Comparison of ENCODE assay signal across 1 cellular context in the genomic region with DNA sequence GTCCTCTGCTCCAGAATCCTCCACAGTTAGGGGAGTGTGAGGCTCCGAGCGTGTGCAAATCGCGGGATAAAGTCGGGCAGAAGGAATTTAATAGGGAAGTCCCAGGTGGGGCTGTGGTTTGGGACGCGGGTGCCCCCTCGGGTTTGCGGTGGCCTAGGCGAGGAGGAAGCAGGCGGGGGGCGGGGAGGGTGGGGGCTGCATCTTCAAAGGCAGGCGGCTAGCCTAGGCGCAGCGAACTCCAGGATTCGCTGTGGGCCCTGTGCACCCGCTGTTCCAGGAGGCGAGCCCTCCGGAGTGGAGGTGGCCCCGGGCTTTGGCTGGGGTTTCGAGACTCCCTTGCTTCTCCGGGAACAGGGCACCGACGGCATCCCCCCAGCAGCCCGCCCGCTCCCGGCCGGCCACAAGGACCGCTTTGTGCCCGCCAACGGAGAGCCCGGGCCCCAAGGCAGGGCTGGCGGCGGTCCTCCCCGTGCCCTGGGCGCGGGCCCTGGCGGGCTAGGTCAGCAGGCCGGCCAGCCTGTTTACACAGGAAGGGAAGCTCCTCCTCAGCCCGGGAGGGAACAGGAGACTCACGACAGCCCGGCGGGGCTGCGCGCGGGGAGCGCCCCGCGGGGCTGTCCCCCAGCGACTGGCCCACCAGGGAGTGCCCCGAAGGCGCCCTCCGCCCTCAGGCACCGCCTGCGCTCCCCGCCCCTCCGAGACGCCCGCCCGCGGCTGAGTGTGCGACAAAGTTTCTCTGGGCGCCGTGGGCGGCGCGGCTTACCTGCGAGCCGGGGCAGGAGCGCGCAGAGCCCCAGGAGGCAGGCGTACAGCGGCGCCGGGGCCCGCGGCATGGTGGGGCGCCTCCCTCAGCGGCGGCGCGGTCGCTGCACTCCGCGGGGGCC.
A peak's percentile ranks its signal among the peaks of the same experiment; 100 is the strongest.
TF ChIP-seq lines count a peak whose summit lies in the region.

No MANE protein-coding gene starts in this region.

TF ChIP-seq in K562, 482 proteins besides CTCF, POLR2A, EP300 and RAD21 (continued from another document and continues in another):
- TF ChIP-seq, protein P1, sequence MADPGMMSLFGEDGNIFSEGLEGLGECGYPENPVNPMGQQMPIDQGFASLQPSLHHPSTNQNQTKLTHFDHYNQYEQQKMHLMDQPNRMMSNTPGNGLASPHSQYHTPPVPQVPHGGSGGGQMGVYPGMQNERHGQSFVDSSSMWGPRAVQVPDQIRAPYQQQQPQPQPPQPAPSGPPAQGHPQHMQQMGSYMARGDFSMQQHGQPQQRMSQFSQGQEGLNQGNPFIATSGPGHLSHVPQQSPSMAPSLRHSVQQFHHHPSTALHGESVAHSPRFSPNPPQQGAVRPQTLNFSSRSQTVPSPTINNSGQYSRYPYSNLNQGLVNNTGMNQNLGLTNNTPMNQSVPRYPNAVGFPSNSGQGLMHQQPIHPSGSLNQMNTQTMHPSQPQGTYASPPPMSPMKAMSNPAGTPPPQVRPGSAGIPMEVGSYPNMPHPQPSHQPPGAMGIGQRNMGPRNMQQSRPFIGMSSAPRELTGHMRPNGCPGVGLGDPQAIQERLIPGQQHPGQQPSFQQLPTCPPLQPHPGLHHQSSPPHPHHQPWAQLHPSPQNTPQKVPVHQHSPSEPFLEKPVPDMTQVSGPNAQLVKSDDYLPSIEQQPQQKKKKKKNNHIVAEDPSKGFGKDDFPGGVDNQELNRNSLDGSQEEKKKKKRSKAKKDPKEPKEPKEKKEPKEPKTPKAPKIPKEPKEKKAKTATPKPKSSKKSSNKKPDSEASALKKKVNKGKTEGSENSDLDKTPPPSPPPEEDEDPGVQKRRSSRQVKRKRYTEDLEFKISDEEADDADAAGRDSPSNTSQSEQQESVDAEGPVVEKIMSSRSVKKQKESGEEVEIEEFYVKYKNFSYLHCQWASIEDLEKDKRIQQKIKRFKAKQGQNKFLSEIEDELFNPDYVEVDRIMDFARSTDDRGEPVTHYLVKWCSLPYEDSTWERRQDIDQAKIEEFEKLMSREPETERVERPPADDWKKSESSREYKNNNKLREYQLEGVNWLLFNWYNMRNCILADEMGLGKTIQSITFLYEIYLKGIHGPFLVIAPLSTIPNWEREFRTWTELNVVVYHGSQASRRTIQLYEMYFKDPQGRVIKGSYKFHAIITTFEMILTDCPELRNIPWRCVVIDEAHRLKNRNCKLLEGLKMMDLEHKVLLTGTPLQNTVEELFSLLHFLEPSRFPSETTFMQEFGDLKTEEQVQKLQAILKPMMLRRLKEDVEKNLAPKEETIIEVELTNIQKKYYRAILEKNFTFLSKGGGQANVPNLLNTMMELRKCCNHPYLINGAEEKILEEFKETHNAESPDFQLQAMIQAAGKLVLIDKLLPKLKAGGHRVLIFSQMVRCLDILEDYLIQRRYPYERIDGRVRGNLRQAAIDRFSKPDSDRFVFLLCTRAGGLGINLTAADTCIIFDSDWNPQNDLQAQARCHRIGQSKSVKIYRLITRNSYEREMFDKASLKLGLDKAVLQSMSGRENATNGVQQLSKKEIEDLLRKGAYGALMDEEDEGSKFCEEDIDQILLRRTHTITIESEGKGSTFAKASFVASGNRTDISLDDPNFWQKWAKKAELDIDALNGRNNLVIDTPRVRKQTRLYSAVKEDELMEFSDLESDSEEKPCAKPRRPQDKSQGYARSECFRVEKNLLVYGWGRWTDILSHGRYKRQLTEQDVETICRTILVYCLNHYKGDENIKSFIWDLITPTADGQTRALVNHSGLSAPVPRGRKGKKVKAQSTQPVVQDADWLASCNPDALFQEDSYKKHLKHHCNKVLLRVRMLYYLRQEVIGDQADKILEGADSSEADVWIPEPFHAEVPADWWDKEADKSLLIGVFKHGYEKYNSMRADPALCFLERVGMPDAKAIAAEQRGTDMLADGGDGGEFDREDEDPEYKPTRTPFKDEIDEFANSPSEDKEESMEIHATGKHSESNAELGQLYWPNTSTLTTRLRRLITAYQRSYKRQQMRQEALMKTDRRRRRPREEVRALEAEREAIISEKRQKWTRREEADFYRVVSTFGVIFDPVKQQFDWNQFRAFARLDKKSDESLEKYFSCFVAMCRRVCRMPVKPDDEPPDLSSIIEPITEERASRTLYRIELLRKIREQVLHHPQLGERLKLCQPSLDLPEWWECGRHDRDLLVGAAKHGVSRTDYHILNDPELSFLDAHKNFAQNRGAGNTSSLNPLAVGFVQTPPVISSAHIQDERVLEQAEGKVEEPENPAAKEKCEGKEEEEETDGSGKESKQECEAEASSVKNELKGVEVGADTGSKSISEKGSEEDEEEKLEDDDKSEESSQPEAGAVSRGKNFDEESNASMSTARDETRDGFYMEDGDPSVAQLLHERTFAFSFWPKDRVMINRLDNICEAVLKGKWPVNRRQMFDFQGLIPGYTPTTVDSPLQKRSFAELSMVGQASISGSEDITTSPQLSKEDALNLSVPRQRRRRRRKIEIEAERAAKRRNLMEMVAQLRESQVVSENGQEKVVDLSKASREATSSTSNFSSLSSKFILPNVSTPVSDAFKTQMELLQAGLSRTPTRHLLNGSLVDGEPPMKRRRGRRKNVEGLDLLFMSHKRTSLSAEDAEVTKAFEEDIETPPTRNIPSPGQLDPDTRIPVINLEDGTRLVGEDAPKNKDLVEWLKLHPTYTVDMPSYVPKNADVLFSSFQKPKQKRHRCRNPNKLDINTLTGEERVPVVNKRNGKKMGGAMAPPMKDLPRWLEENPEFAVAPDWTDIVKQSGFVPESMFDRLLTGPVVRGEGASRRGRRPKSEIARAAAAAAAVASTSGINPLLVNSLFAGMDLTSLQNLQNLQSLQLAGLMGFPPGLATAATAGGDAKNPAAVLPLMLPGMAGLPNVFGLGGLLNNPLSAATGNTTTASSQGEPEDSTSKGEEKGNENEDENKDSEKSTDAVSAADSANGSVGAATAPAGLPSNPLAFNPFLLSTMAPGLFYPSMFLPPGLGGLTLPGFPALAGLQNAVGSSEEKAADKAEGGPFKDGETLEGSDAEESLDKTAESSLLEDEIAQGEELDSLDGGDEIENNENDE (IDR thresholded peaks at IDR 0.05; ENCODE audit: low read depth, low read length) = no peak
- TF ChIP-seq SIN3A (IDR thresholded peaks at IDR 0.05; ENCODE audit: borderline replicate concordance in 2 of 2, control insufficient read depth in 1 of 2, low read depth in 2 of 2, low read length in 2 of 2) (no peak), SMARCC2 (IDR thresholded peaks at IDR 0.05; ENCODE audit: low read depth) (no peak), FOXJ2 (tag; IDR thresholded peaks at IDR 0.05) (no peak), MCM2 (IDR thresholded peaks at IDR 0.05; ENCODE audit: low read depth) (no peak), SAFB2 (IDR thresholded peaks at IDR 0.05; ENCODE audit: borderline replicate concordance, low read depth, low read length, severe bottlenecking) (no peak), ETV1 (tag; conservative IDR thresholded peaks at IDR 0.05; ENCODE audit: low read depth) (no peak), TCF7L2 (IDR thresholded peaks at IDR 0.05; ENCODE audit: low read depth, low read length) (no peak), GTF2E2 (tag; IDR thresholded peaks at IDR 0.05) (no peak), HMG20B (CRISPR knock-in tag; IDR thresholded peaks at IDR 0.05) (no peak), HNRNPH1 (optimal IDR thresholded peaks at IDR 0.05; ENCODE audit: low read depth, low read length) (peak; percentile 4), HEY1 (CRISPR knock-in tag; IDR thresholded peaks at IDR 0.05; ENCODE audit: borderline replicate concordance) (no peak), ZNF239 (CRISPR knock-in tag; IDR thresholded peaks at IDR 0.05) (no peak), ATF7 (IDR thresholded peaks at IDR 0.05) (no peak), TBP (optimal IDR thresholded peaks at IDR 0.05; ENCODE audit: low read depth, low read length) (no peak), JUND (IDR thresholded peaks at IDR 0.05; ENCODE audit: borderline replicate concordance, low read depth, low read length) (no peak), JUND (tag; IDR thresholded peaks at IDR 0.05; ENCODE audit: borderline replicate concordance, low read depth, low read length) (no peak), POLR3G (IDR thresholded peaks at IDR 0.05; ENCODE audit: extremely low read depth, insufficient read length, insufficient replicate concordance) (no peak), SAFB (IDR thresholded peaks at IDR 0.05; ENCODE audit: borderline replicate concordance, low read depth, low read length) (0 out of 2 replicates have a peak, but pooled peaks have one; percentile 15), FOXA3 (CRISPR knock-in tag; conservative IDR thresholded peaks at IDR 0.05 in 1 of 2, IDR thresholded peaks at IDR 0.05 in 1 of 2) (peak; percentile 56 to 76; a peak in 2 of 4 replicates), PHF8 (IDR thresholded peaks at IDR 0.05; ENCODE audit: borderline replicate concordance, low read length) (peak; percentile 37; the same call in 1 of the 2 replicates), FUS (optimal IDR thresholded peaks at IDR 0.05; ENCODE audit: low read depth, low read length) (peak; percentile 15), HDAC8 (tag; IDR thresholded peaks at IDR 0.05) (no peak), ZNF133 (CRISPR knock-in tag; IDR thresholded peaks at IDR 0.05) (no peak), ZNF785 (CRISPR knock-in tag; IDR thresholded peaks at IDR 0.05) (no peak), KAT7 (CRISPR knock-in tag; IDR thresholded peaks at IDR 0.05; ENCODE audit: borderline replicate concordance) (no peak), ARID2 (IDR thresholded peaks at IDR 0.05) (no peak), CBFA2T2 (conservative IDR thresholded peaks at IDR 0.05) (no peak), GTF2A2 (tag; IDR thresholded peaks at IDR 0.05) (no peak), ZNF41 (CRISPR knock-in tag; conservative IDR thresholded peaks at IDR 0.05) (no peak), NR4A1 (CRISPR knock-in tag; IDR thresholded peaks at IDR 0.05) (no peak), NR4A1 (tag; IDR thresholded peaks at IDR 0.05) (no peak), MYNN (IDR thresholded peaks at IDR 0.05) (no peak), MYNN (CRISPR knock-in tag; IDR thresholded peaks at IDR 0.05) (no peak), CHD2 (IDR thresholded peaks at IDR 0.05; ENCODE audit: low read depth, low read length) (no peak), ZNF76 (CRISPR knock-in tag; IDR thresholded peaks at IDR 0.05; ENCODE audit: borderline replicate concordance) (no peak), MCM7 (IDR thresholded peaks at IDR 0.05) (no peak), MTA2 (IDR thresholded peaks at IDR 0.05; ENCODE audit: low read depth) (no peak), SMARCA4 (IDR thresholded peaks at IDR 0.05) (no peak), HOXB6 (CRISPR knock-in tag; IDR thresholded peaks at IDR 0.05; ENCODE audit: borderline replicate concordance) (no peak), TAF1 (IDR thresholded peaks at IDR 0.05; ENCODE audit: control insufficient read depth, extremely low read depth, insufficient read depth, low read length, severe bottlenecking) (peak; percentile 21)
- TF ChIP-seq, protein P2, sequence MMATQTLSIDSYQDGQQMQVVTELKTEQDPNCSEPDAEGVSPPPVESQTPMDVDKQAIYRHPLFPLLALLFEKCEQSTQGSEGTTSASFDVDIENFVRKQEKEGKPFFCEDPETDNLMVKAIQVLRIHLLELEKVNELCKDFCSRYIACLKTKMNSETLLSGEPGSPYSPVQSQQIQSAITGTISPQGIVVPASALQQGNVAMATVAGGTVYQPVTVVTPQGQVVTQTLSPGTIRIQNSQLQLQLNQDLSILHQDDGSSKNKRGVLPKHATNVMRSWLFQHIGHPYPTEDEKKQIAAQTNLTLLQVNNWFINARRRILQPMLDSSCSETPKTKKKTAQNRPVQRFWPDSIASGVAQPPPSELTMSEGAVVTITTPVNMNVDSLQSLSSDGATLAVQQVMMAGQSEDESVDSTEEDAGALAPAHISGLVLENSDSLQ (IDR thresholded peaks at IDR 0.05) = no peak
- TF ChIP-seq, protein P3, sequence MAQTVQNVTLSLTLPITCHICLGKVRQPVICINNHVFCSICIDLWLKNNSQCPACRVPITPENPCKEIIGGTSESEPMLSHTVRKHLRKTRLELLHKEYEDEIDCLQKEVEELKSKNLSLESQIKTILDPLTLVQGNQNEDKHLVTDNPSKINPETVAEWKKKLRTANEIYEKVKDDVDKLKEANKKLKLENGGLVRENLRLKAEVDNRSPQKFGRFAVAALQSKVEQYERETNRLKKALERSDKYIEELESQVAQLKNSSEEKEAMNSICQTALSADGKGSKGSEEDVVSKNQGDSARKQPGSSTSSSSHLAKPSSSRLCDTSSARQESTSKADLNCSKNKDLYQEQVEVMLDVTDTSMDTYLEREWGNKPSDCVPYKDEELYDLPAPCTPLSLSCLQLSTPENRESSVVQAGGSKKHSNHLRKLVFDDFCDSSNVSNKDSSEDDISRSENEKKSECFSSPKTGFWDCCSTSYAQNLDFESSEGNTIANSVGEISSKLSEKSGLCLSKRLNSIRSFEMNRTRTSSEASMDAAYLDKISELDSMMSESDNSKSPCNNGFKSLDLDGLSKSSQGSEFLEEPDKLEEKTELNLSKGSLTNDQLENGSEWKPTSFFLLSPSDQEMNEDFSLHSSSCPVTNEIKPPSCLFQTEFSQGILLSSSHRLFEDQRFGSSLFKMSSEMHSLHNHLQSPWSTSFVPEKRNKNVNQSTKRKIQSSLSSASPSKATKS (CRISPR knock-in tag; IDR thresholded peaks at IDR 0.05) = no peak
- TF ChIP-seq, protein P4, sequence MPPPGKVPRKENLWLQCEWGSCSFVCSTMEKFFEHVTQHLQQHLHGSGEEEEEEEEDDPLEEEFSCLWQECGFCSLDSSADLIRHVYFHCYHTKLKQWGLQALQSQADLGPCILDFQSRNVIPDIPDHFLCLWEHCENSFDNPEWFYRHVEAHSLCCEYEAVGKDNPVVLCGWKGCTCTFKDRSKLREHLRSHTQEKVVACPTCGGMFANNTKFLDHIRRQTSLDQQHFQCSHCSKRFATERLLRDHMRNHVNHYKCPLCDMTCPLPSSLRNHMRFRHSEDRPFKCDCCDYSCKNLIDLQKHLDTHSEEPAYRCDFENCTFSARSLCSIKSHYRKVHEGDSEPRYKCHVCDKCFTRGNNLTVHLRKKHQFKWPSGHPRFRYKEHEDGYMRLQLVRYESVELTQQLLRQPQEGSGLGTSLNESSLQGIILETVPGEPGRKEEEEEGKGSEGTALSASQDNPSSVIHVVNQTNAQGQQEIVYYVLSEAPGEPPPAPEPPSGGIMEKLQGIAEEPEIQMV (tag; conservative IDR thresholded peaks at IDR 0.05; ENCODE audit: low read depth) = no peak
- TF ChIP-seq, protein P5, sequence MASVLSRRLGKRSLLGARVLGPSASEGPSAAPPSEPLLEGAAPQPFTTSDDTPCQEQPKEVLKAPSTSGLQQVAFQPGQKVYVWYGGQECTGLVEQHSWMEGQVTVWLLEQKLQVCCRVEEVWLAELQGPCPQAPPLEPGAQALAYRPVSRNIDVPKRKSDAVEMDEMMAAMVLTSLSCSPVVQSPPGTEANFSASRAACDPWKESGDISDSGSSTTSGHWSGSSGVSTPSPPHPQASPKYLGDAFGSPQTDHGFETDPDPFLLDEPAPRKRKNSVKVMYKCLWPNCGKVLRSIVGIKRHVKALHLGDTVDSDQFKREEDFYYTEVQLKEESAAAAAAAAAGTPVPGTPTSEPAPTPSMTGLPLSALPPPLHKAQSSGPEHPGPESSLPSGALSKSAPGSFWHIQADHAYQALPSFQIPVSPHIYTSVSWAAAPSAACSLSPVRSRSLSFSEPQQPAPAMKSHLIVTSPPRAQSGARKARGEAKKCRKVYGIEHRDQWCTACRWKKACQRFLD (CRISPR knock-in tag; IDR thresholded peaks at IDR 0.05) = no peak
